In the genomic region with DNA sequence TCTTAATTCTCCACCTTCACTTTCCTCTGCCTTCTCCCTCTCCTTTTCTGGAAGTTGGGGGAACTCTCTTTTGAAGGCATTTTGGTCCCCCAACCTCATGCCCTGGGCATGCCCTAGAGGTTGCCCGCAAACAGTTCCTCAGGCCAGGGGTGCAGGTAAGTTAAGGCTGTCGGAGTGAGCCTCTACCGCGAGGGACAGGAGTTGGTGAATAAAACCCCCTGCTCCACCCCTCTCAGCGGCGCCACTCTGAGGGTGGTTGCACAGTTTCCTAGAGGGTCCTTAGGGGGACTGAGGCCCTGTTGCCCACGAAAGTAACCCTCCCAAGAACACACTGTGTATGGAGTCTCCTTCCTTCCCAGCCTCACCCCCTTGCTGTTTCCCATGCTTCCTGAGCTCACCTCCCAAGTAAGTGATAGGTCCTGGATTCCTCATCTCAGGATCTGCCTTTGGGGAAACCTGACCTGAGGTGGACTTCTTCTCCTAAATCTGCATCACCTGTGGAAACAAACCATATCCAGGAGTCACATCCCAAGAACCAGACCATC, we compare ENCODE assay signal across 28 cellular contexts. TPM values are rescaled to one million over a fixed set of nuclear protein-coding genes. Genes with fewer than 3 reads are reported as not detected.
"Had no signal": no experiment of that assay in that cellular context is flagged by ENCODE, and none has a peak within 500 bp of the region (broad histone marks: within the 10 kb centered on the region; RNA-seq: fewer than 3 reads in every experiment).

No MANE protein-coding gene starts in this region.

- H2AFZ ChIP-seq: neural progenitor cell had no signal

- H3K27ac Mint-ChIP-seq: dendritic cell treated with granulocyte-macrophage colony-stimulating factor and Interleukin-4, amounts not matched to agents 40 ng/mL and 50 ng/mL, for 4 days; endodermal cell; naive thymus-derived CD4-positive, alpha-beta T cell; nephron; neural progenitor cell had no signal

- ATAC-seq: naive thymus-derived CD4-positive, alpha-beta T cell; sciatic nerve; stimulated activated naive CD8-positive, alpha-beta T cell treated with anti-CD3 and anti-CD28 coated beads, Interleukin-15, amount 100 ng/mL, for 72 hours had no signal

- H3K4me2 ChIP-seq: neural progenitor cell, smooth muscle cell had no signal

- H3K4me3 Mint-ChIP-seq: dendritic cell treated with granulocyte-macrophage colony-stimulating factor and Interleukin-4, amounts not matched to agents 40 ng/mL and 50 ng/mL, for 4 days; endodermal cell; naive thymus-derived CD4-positive, alpha-beta T cell; nephron; neural progenitor cell; stimulated activated naive CD8-positive, alpha-beta T cell treated with anti-CD3 and anti-CD28 coated beads, Interleukin-15, amount 100 ng/mL, for 72 hours had no signal

- H3K9me3 ChIP-seq: colonic mucosa, esophagus squamous epithelium, prostate gland, right atrium auricular region, suprapubic skin had no signal

- H3K4me3 ChIP-seq: colonic mucosa, esophagus squamous epithelium, heart right ventricle, neural progenitor cell, prostate gland, right atrium auricular region, smooth muscle cell, suprapubic skin, transverse colon had no signal

- H3K4me1 Mint-ChIP-seq: endodermal cell; naive thymus-derived CD4-positive, alpha-beta T cell; nephron; neural progenitor cell; stimulated activated naive CD8-positive, alpha-beta T cell treated with anti-CD3 and anti-CD28 coated beads, Interleukin-15, amount 100 ng/mL, for 72 hours had no signal

- H3K36me3 ChIP-seq: colonic mucosa, esophagus squamous epithelium, heart right ventricle, neural progenitor cell, prostate gland, right atrium auricular region, suprapubic skin, transverse colon had no signal

- H3K36me3 Mint-ChIP-seq: naive thymus-derived CD4-positive, alpha-beta T cell; neural progenitor cell had no signal

- H3K27ac ChIP-seq: heart right ventricle, neural progenitor cell, prostate gland, right atrium auricular region, suprapubic skin had no signal

- H3K9me3 Mint-ChIP-seq: dendritic cell treated with granulocyte-macrophage colony-stimulating factor and Interleukin-4, amounts not matched to agents 40 ng/mL and 50 ng/mL, for 4 days had no signal

- H3K4me1 ChIP-seq: neural progenitor cell, right atrium auricular region had no signal

- DNase-seq: effector CD8-positive, alpha-beta T cell; endodermal cell; esophagus squamous epithelium; foreskin melanocyte; glutamatergic neuron; heart right ventricle; hippocampal formation; kidney glomerular epithelial cell; left colon; mesendoderm; midbrain; naive thymus-derived CD4-positive, alpha-beta T cell; stimulated activated CD4-positive, alpha-beta T cell treated with anti-CD3 and anti-CD28 coated beads, Interleukin-12 subunit alpha, Interleukin-12 subunit beta, amount 100 ng/mL, for 4 hours; stimulated activated CD4-positive, alpha-beta T cell treated with anti-CD3 and anti-CD28 coated beads, Interleukin-1b, Interleukin-23, amount 100 ng/mL, for 48 hours; stimulated activated CD4-positive, alpha-beta T cell treated with anti-CD3 and anti-CD28 coated beads, Interleukin-4, amount 100 ng/mL, for 1 hour; stimulated activated CD8-positive, alpha-beta memory T cell treated with anti-CD3 and anti-CD28 coated beads, Interleukin-4, amount 100 ng/mL, for 48 hours; stimulated activated naive CD4-positive, alpha-beta T cell; stimulated activated naive CD8-positive, alpha-beta T cell treated with anti-CD3 and anti-CD28 coated beads, Interleukin-15, amount 100 ng/mL, for 72 hours; transverse colon had no signal

- H3K27me3 ChIP-seq: colonic mucosa, esophagus squamous epithelium, heart right ventricle, neural progenitor cell, right atrium auricular region, suprapubic skin, transverse colon had no signal

RNA-seq across cellular contexts. Expression of a gene that starts 23.1 kb away (rescaled TPM):
- total RNA-seq: naive thymus-derived CD4-positive, alpha-beta T cell had no signal
- polyA plus RNA-seq: naive thymus-derived CD4-positive, alpha-beta T cell had no signal
